ENCODE assay signal across 8 cellular contexts in the genomic region with DNA sequence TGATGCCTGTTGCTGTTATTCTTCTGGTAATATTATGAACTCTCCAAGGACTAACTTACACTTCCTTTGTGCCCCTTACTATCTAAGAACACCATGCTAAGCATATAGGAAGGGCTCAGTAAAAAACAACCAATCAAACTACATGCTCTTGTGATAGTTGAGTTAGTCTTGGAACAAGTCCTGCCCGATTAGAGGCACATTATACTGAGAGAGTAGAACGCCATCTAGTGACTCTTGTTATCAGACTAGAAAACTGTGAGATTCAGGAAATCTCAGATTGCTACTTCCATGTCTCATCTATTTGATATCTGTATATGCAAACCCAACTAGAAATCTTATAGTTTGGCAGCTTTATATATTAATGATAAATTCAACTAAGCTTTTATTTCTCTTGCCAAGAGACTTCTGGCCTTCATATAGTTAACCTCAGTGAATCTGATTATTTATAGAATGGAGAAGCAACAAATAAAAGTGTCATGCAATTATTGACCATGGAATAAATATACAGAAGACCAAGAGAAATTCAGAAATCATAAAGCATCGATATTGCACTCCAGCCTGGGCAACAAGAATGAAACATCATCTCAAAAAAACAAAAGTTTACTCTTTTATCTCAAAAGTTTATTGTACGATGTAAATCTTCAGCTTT. TPM values are rescaled to one million over a fixed set of nuclear protein-coding genes. Genes with fewer than 3 reads are reported as not detected.
DNase-seq lines count a peak whose midpoint lies in the region; ATAC-seq and TF ChIP-seq lines count a peak whose summit lies in the region.

No MANE protein-coding gene starts in this region.

- H3F3A ChIP-seq in GM23338 (replicated peaks; ENCODE audit: low read depth): no peaks in the 10 kb centered on the region; the same call in 1 of the 2 replicates

- H3K4me1 ChIP-seq in BE2C (no peaks in the 10 kb centered on the region), GM23338 (ENCODE audit: insufficient read depth) (no peaks in the 10 kb centered on the region), heart right ventricle (peaks cover 0 to 3% (median 0%) of the 10 kb centered on the region in 9 donors), gastrocnemius medialis (no peaks in the 10 kb centered on the region)

- H3K9me2 ChIP-seq in GM23338 (ENCODE audit: insufficient read depth): no peaks in the 10 kb centered on the region

- no peaks in the 10 kb centered on the region for H4K20me1 ChIP-seq in GM23338 (replicated peaks; ENCODE audit: insufficient read depth)

- H3K27me3 Mint-ChIP-seq in GM23338 (ENCODE audit: insufficient read depth, low read depth, poor library complexity): peaks cover 1% of the 10 kb centered on the region
- peaks cover 14% of the 10 kb centered on the region for H3K27me3 Mint-ChIP-seq in activated CD8-positive, alpha-beta T cell treated with anti-CD3 and anti-CD28 coated beads, Interleukin-2, amount 10 ng/mL, durations not matched to agents 7 days and 5 days (ENCODE audit: low read depth)

- H3K79me2 ChIP-seq in GM23338 (replicated peaks; ENCODE audit: insufficient read depth): no peaks in the 10 kb centered on the region

- H3K27me3 ChIP-seq in BE2C (no peaks in the 10 kb centered on the region), GM23338 (ENCODE audit: insufficient read depth) (no peaks in the 10 kb centered on the region), heart right ventricle (peaks cover 0 to 20% (median 0%) of the 10 kb centered on the region in 7 donors), gastrocnemius medialis (peaks cover 0 to 12% (median 2%) of the 10 kb centered on the region in 3 donors)

- no peak overlapping the region for H2AFZ ChIP-seq in GM23338

- in situ Hi-C loops in gastrocnemius medialis (cut with MboI; ENCODE audit: low sequenced_read_pairs in 4 of 4): loop anchor here in 3 of 4 donors (5.0 to 25.0 kb wide), 4 partner anchors 91 to 433 kb away; a partner anchor contains a TSS

- intact Hi-C loops in heart right ventricle (cut with DNase I): loop anchor here in 9 of 10 donors (1.0 to 10.0 kb wide), 12 partner anchors 91 to 1417 kb away; a partner anchor contains a TSS
- intact Hi-C loops in gastrocnemius medialis (cut with DNase I; ENCODE audit: low total_unique reads): loop anchor here (2.0 to 5.0 kb wide), 2 partner anchors 93 to 433 kb away; no protein-coding TSS in a partner anchor
- intact Hi-C loops in posterior cingulate gyrus (cut with DNase I): loop anchor here (1.0 to 2.0 kb wide), 2 partner anchors 93 to 436 kb away; no protein-coding TSS in a partner anchor

- no peak overlapping the region for H3K4me3 ChIP-seq in BE2C (ENCODE audit: low read depth, low read length)
- no peak overlapping the region for H3K4me3 ChIP-seq in GM23338
- H3K4me3 ChIP-seq in heart right ventricle: no peak overlapping the region
- H3K4me3 ChIP-seq in gastrocnemius medialis: no peak overlapping the region

- no peak overlapping the region for H3K27ac ChIP-seq in GM23338 (ENCODE audit: low read depth)
- no peak overlapping the region for H3K27ac ChIP-seq in heart right ventricle
- no peak overlapping the region for H3K27ac ChIP-seq in gastrocnemius medialis

- H3K9me3 Mint-ChIP-seq in GM23338: no peaks in the 10 kb centered on the region
- H3K9me3 Mint-ChIP-seq in activated CD8-positive, alpha-beta T cell treated with anti-CD3 and anti-CD28 coated beads, Interleukin-2, amount 10 ng/mL, durations not matched to agents 7 days and 5 days (ENCODE audit: insufficient read depth): no peaks in the 10 kb centered on the region

- CTCF ChIA-PET in activated CD8-positive, alpha-beta T cell treated with anti-CD3 and anti-CD28 coated beads, Interleukin-2, amount 10 ng/mL, durations not matched to agents 7 days and 5 days (lab: Charles Lee): interaction anchor here (0.8 to 3.6 kb wide), 19 partner anchors 25 to 485 kb away, joined by 3 to 19 read pairs (median 4); a partner anchor contains a TSS

- no peak overlapping the region for H3K4me3 Mint-ChIP-seq in GM23338
- H3K4me3 Mint-ChIP-seq in activated CD8-positive, alpha-beta T cell treated with anti-CD3 and anti-CD28 coated beads, Interleukin-2, amount 10 ng/mL, durations not matched to agents 7 days and 5 days: no peak overlapping the region

- peak; percentile 93 for ATAC-seq in GM23338
- peak; percentile 84 for ATAC-seq in activated CD8-positive, alpha-beta T cell treated with anti-CD3 and anti-CD28 coated beads, Interleukin-2, amount 10 ng/mL, durations not matched to agents 7 days and 5 days
- peak; percentile 48 to 81 (median 66) for ATAC-seq in heart right ventricle
- no peak for ATAC-seq in gastrocnemius medialis
- no peak for ATAC-seq in HG02870 (IDR thresholded peaks at IDR 0.05; ENCODE audit: unreplicated experiment)

- no peak overlapping the region; the same call in 1 of the 2 replicates for H3K27ac Mint-ChIP-seq in GM23338
- H3K27ac Mint-ChIP-seq in activated CD8-positive, alpha-beta T cell treated with anti-CD3 and anti-CD28 coated beads, Interleukin-2, amount 10 ng/mL, durations not matched to agents 7 days and 5 days: no peak overlapping the region

- TF ChIP-seq POLR2A in gastrocnemius medialis (IDR thresholded peaks at IDR 0.05): no peak

- peak; percentile 60 for TF ChIP-seq CTCF in BE2C (IDR thresholded peaks at IDR 0.05; ENCODE audit: low read depth, low read length)
- TF ChIP-seq CTCF in GM23338 (conservative IDR thresholded peaks at IDR 0.05; ENCODE audit: low read depth in 2 of 2): peak; percentile 78 to 86
- peak; percentile 21 to 75 (median 63) for TF ChIP-seq CTCF in heart right ventricle (IDR thresholded peaks at IDR 0.05)
- TF ChIP-seq CTCF in gastrocnemius medialis (IDR thresholded peaks at IDR 0.05 in 4 of 5, conservative IDR thresholded peaks at IDR 0.05 in 1 of 5): peak in 3 of 5 experiments; percentile 37 to 47 (median 43)

- no peaks in the 10 kb centered on the region for H3K36me3 ChIP-seq in BE2C
- no peaks in the 10 kb centered on the region for H3K36me3 ChIP-seq in GM23338 (ENCODE audit: insufficient read depth)
- no peaks in the 10 kb centered on the region for H3K36me3 ChIP-seq in heart right ventricle
- no peaks in the 10 kb centered on the region for H3K36me3 ChIP-seq in gastrocnemius medialis

- 17 to 21% methylated on average over 4 of the region's 4 CpGs for WGBS in heart right ventricle, 2 donors

- DNase-seq in BE2C: no peak
- DNase-seq in GM23338 (ENCODE audit: low spot score): peak; percentile 88
- DNase-seq in NCI-H226: peak; percentile 66
- no peak for DNase-seq in activated CD8-positive, alpha-beta T cell treated with anti-CD3 and anti-CD28 coated beads, Interleukin-2, amount 10 ng/mL, durations not matched to agents 7 days and 5 days
- no peak for DNase-seq in heart right ventricle
- DNase-seq in gastrocnemius medialis: no peak
- DNase-seq in posterior cingulate gyrus: no peak

- peaks cover 9% of the 10 kb centered on the region; the same call in 2 of the 3 replicates for H3K4me1 Mint-ChIP-seq in GM23338
- peaks cover 5% of the 10 kb centered on the region for H3K4me1 Mint-ChIP-seq in activated CD8-positive, alpha-beta T cell treated with anti-CD3 and anti-CD28 coated beads, Interleukin-2, amount 10 ng/mL, durations not matched to agents 7 days and 5 days (ENCODE audit: low read depth)

- no peaks in the 10 kb centered on the region for H3K36me3 Mint-ChIP-seq in GM23338 (ENCODE audit: low read depth)
- H3K36me3 Mint-ChIP-seq in activated CD8-positive, alpha-beta T cell treated with anti-CD3 and anti-CD28 coated beads, Interleukin-2, amount 10 ng/mL, durations not matched to agents 7 days and 5 days (ENCODE audit: low read depth): no peaks in the 10 kb centered on the region

- H3K4me2 ChIP-seq in GM23338: no peak overlapping the region

- H3K9me3 ChIP-seq in BE2C: no peaks in the 10 kb centered on the region
- H3K9me3 ChIP-seq in heart right ventricle: no peaks in the 10 kb centered on the region
- H3K9me3 ChIP-seq in gastrocnemius medialis: no peaks in the 10 kb centered on the region

- POLR2A ChIA-PET in activated CD8-positive, alpha-beta T cell treated with anti-CD3 and anti-CD28 coated beads, Interleukin-2, amount 10 ng/mL, durations not matched to agents 7 days and 5 days (lab: Charles Lee): no interaction called here

TF ChIP-seq in GM23338, 12 proteins besides CTCF, POLR2A, EP300 and RAD21:
- TF ChIP-seq NANOG (IDR thresholded peaks at IDR 0.05; ENCODE audit: borderline replicate concordance): no peak

RNA-seq across cellular contexts. Expression of a gene that starts 7.8 kb away (rescaled TPM):
- 41.5 TPM for polyA plus RNA-seq in BE2C (2012; ENCODE audit: insufficient read depth, insufficient read length, low read depth)
- 115 and 118 TPM in 2 replicates for total RNA-seq in GM23338 (2014; rRNA removed; shearing (Covaris generic))
- polyA plus RNA-seq in GM23338 (2016; fragmentation: Nextera tagmentation; extraction: Ambion mirVana): 649 and 666 TPM in 2 replicates
- 100 to 1,000 TPM; 189 to 207 TPM for total RNA-seq in activated CD8-positive, alpha-beta T cell treated with anti-CD3 and anti-CD28 coated beads, Interleukin-2, amount 10 ng/mL, durations not matched to agents 7 days and 5 days
- 10 to 100 TPM; 54.4 to 82.9 (median 75.8) TPM for total RNA-seq in heart right ventricle
- 10 to 100 TPM; 26.0 to 83.0 TPM for polyA plus RNA-seq in heart right ventricle
- total RNA-seq in gastrocnemius medialis: 10 to 100 TPM; 28.5 to 59.8 (median 40.2) TPM

Comparison
In these comparisons a context has a peak if more than half of its experiments do, and no peak if none do; other contexts are left out.
1. DNase-seq: peak in GM23338 (single experiment) and NCI-H226 (single experiment); none in BE2C (single experiment), activated CD8-positive, alpha-beta T cell treated with anti-CD3 and anti-CD28 coated beads, Interleukin-2, amount 10 ng/mL, durations not matched to agents 7 days and 5 days (single experiment), heart right ventricle (0 of 2), gastrocnemius medialis (0 of 2) and posterior cingulate gyrus (0 of 10).
2. ATAC-seq: peak in GM23338 (single experiment), activated CD8-positive, alpha-beta T cell treated with anti-CD3 and anti-CD28 coated beads, Interleukin-2, amount 10 ng/mL, durations not matched to agents 7 days and 5 days (single experiment) and heart right ventricle (8 of 8); none in gastrocnemius medialis (0 of 2) and HG02870 (single experiment).
3. Peak in every context shown above with its lines, with median percentiles within 50 percentile points of each other: CTCF ChIP-seq.